In the genomic region with DNA sequence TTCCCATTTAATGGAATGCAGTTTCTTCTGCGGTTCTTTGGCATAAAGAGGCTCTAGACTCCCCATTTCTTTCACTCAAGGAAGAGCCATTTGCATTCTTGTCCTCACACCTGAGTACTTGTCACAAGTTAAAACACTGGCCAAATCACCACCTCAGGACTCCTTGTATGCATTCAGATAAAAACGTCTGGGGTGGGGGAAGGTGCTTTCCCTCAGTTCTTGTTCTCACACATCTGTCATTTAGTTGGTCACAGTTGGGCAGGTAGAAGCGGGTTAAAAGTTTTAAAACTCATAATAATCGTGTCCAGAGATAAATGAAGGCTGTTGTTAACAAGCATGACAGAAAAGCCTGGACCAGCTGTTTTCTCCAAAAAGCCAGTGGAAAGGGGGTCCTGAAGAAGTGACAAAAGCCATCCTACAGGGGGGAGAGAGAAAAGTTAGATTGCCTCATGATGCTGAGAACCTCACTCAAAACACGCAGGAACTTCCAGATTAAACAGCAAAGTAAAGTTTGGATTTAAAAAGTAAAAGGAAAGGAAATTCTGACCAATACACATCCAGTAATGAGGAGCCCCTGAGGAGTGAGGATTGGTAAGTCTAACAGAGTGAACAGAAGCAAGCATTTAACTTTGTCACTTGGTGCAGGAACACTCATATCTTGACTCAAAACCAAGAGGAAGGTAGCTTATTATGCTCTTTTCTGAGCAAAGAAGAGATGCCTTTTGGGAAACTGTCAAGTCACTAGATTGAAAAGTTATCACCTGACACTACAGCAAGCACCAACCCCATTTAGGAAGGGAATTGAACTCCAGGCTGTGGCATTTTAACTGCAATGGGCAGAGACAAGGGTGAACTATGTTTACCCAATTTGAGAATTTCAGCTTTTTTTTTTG, we compare ENCODE assay signal across 1 cellular context.
TF ChIP-seq lines count a peak whose summit lies in the region.

No MANE protein-coding gene starts in this region.

TF ChIP-seq in GM12878, 131 proteins besides CTCF, POLR2A, EP300 and RAD21 (continued from another document and continues in another):
- TF ChIP-seq, protein P1, sequence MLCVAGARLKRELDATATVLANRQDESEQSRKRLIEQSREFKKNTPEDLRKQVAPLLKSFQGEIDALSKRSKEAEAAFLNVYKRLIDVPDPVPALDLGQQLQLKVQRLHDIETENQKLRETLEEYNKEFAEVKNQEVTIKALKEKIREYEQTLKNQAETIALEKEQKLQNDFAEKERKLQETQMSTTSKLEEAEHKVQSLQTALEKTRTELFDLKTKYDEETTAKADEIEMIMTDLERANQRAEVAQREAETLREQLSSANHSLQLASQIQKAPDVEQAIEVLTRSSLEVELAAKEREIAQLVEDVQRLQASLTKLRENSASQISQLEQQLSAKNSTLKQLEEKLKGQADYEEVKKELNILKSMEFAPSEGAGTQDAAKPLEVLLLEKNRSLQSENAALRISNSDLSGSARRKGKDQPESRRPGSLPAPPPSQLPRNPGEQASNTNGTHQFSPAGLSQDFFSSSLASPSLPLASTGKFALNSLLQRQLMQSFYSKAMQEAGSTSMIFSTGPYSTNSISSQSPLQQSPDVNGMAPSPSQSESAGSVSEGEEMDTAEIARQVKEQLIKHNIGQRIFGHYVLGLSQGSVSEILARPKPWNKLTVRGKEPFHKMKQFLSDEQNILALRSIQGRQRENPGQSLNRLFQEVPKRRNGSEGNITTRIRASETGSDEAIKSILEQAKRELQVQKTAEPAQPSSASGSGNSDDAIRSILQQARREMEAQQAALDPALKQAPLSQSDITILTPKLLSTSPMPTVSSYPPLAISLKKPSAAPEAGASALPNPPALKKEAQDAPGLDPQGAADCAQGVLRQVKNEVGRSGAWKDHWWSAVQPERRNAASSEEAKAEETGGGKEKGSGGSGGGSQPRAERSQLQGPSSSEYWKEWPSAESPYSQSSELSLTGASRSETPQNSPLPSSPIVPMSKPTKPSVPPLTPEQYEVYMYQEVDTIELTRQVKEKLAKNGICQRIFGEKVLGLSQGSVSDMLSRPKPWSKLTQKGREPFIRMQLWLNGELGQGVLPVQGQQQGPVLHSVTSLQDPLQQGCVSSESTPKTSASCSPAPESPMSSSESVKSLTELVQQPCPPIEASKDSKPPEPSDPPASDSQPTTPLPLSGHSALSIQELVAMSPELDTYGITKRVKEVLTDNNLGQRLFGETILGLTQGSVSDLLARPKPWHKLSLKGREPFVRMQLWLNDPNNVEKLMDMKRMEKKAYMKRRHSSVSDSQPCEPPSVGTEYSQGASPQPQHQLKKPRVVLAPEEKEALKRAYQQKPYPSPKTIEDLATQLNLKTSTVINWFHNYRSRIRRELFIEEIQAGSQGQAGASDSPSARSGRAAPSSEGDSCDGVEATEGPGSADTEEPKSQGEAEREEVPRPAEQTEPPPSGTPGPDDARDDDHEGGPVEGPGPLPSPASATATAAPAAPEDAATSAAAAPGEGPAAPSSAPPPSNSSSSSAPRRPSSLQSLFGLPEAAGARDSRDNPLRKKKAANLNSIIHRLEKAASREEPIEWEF (IDR thresholded peaks at IDR 0.05; ENCODE audit: insufficient replicate concordance, low read depth, low read length): peak; percentile 87
- 0 out of 2 replicates have a peak, but pooled peaks have one; percentile 24 for TF ChIP-seq ZBED1 (IDR thresholded peaks at IDR 0.05; ENCODE audit: borderline replicate concordance)
- TF ChIP-seq PML (IDR thresholded peaks at IDR 0.05; ENCODE audit: low read length): peak; percentile 59; the same call in 1 of the 2 replicates
- TF ChIP-seq, protein P2, sequence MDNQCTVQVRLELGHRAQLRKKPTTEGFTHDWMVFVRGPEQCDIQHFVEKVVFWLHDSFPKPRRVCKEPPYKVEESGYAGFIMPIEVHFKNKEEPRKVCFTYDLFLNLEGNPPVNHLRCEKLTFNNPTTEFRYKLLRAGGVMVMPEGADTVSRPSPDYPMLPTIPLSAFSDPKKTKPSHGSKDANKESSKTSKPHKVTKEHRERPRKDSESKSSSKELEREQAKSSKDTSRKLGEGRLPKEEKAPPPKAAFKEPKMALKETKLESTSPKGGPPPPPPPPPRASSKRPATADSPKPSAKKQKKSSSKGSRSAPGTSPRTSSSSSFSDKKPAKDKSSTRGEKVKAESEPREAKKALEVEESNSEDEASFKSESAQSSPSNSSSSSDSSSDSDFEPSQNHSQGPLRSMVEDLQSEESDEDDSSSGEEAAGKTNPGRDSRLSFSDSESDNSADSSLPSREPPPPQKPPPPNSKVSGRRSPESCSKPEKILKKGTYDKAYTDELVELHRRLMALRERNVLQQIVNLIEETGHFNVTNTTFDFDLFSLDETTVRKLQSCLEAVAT (IDR thresholded peaks at IDR 0.05): 0 out of 2 replicates have a peak, but pooled peaks have one; percentile 75
- TF ChIP-seq CHD1 (IDR thresholded peaks at IDR 0.05; ENCODE audit: low read depth, low read length): 0 out of 2 replicates have a peak, but pooled peaks have one; percentile 82
- TF ChIP-seq CBX5 (IDR thresholded peaks at IDR 0.05; ENCODE audit: low read depth): 0 out of 2 replicates have a peak, but pooled peaks have one; percentile 63
- TF ChIP-seq, protein P3, sequence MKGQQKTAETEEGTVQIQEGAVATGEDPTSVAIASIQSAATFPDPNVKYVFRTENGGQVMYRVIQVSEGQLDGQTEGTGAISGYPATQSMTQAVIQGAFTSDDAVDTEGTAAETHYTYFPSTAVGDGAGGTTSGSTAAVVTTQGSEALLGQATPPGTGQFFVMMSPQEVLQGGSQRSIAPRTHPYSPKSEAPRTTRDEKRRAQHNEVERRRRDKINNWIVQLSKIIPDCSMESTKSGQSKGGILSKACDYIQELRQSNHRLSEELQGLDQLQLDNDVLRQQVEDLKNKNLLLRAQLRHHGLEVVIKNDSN (IDR thresholded peaks at IDR 0.05; ENCODE audit: borderline replicate concordance, extremely low read length, insufficient read depth, low read depth, low read length): no peak
- TF ChIP-seq SMC3 (IDR thresholded peaks at IDR 0.05; ENCODE audit: borderline replicate concordance, low read length): peak; percentile 23; the same call in 1 of the 2 replicates
- TF ChIP-seq SIN3A (IDR thresholded peaks at IDR 0.05; ENCODE audit: low read depth, low read length): no peak
- peak; percentile 71 for TF ChIP-seq NBN (IDR thresholded peaks at IDR 0.05)
- TF ChIP-seq ZNF384 (IDR thresholded peaks at IDR 0.05; ENCODE audit: borderline replicate concordance, low read depth, low read length): no peak; the same call in 1 of the 2 replicates
- peak; percentile 64 to 74; a peak in 3 of 4 replicates for TF ChIP-seq BHLHE40 (IDR thresholded peaks at IDR 0.05; ENCODE audit: borderline replicate concordance in 1 of 2, low read depth in 2 of 2, low read length in 1 of 2)
- TF ChIP-seq JUNB (IDR thresholded peaks at IDR 0.05): peak; percentile 65; the same call in 1 of the 2 replicates
- TF ChIP-seq MYB (IDR thresholded peaks at IDR 0.05; ENCODE audit: borderline replicate concordance, low read depth, low read length): no peak
- peak; percentile 44; the same call in 1 of the 2 replicates for TF ChIP-seq MXI1 (IDR thresholded peaks at IDR 0.05; ENCODE audit: low read depth, low read length)
- TF ChIP-seq ZSCAN29 (IDR thresholded peaks at IDR 0.05): peak; percentile 15; the same call in 1 of the 2 replicates
- 0 out of 2 replicates have a peak, but pooled peaks have one; percentile 47 for TF ChIP-seq TCF7 (IDR thresholded peaks at IDR 0.05; ENCODE audit: borderline replicate concordance)
- peak; percentile 63; the same call in 1 of the 2 replicates for TF ChIP-seq CREM (IDR thresholded peaks at IDR 0.05; ENCODE audit: low read depth)
- 0 out of 2 replicates have a peak, but pooled peaks have one; percentile 76 for TF ChIP-seq ASH2L (IDR thresholded peaks at IDR 0.05; ENCODE audit: borderline replicate concordance, low read depth)
- TF ChIP-seq, protein P4, sequence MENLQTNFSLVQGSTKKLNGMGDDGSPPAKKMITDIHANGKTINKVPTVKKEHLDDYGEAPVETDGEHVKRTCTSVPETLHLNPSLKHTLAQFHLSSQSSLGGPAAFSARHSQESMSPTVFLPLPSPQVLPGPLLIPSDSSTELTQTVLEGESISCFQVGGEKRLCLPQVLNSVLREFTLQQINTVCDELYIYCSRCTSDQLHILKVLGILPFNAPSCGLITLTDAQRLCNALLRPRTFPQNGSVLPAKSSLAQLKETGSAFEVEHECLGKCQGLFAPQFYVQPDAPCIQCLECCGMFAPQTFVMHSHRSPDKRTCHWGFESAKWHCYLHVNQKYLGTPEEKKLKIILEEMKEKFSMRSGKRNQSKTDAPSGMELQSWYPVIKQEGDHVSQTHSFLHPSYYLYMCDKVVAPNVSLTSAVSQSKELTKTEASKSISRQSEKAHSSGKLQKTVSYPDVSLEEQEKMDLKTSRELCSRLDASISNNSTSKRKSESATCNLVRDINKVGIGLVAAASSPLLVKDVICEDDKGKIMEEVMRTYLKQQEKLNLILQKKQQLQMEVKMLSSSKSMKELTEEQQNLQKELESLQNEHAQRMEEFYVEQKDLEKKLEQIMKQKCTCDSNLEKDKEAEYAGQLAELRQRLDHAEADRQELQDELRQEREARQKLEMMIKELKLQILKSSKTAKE (IDR thresholded peaks at IDR 0.05; ENCODE audit: low read depth, poor library complexity, severe bottlenecking): peak; percentile 83
- no peak for TF ChIP-seq ZZZ3 (IDR thresholded peaks at IDR 0.05; ENCODE audit: control insufficient read depth, insufficient read length, low read depth)
- peak; percentile 62; the same call in 1 of the 2 replicates for TF ChIP-seq BMI1 (IDR thresholded peaks at IDR 0.05; ENCODE audit: borderline replicate concordance)
- TF ChIP-seq POLR2AphosphoS5 (IDR thresholded peaks at IDR 0.05; ENCODE audit: low read length): peak; percentile 67
- TF ChIP-seq, protein P5, sequence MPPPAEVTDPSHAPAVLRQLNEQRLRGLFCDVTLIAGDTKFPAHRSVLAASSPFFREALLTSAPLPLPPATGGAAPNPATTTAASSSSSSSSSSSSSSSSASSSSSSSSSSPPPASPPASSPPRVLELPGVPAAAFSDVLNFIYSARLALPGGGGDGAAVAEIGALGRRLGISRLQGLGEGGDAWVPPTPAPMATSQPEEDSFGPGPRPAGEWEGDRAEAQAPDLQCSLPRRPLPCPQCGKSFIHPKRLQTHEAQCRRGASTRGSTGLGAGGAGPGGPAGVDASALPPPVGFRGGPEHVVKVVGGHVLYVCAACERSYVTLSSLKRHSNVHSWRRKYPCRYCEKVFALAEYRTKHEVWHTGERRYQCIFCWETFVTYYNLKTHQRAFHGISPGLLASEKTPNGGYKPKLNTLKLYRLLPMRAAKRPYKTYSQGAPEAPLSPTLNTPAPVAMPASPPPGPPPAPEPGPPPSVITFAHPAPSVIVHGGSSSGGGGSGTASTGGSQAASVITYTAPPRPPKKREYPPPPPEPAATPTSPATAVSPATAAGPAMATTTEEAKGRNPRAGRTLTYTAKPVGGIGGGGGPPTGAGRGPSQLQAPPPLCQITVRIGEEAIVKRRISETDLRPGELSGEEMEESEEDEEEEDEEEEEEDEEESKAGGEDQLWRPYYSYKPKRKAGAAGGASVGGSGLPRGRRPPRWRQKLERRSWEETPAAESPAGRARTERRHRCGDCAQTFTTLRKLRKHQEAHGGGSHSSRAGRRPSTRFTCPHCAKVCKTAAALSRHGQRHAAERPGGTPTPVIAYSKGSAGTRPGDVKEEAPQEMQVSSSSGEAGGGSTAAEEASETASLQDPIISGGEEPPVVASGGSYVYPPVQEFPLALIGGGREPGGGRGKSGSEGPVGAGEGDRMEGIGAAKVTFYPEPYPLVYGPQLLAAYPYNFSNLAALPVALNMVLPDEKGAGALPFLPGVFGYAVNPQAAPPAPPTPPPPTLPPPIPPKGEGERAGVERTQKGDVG (CRISPR knock-in tag; IDR thresholded peaks at IDR 0.05): 0 out of 2 replicates have a peak, but pooled peaks have one; percentile 21
- TF ChIP-seq, protein P6, sequence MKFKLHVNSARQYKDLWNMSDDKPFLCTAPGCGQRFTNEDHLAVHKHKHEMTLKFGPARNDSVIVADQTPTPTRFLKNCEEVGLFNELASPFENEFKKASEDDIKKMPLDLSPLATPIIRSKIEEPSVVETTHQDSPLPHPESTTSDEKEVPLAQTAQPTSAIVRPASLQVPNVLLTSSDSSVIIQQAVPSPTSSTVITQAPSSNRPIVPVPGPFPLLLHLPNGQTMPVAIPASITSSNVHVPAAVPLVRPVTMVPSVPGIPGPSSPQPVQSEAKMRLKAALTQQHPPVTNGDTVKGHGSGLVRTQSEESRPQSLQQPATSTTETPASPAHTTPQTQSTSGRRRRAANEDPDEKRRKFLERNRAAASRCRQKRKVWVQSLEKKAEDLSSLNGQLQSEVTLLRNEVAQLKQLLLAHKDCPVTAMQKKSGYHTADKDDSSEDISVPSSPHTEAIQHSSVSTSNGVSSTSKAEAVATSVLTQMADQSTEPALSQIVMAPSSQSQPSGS (IDR thresholded peaks at IDR 0.05; ENCODE audit: low read length): peak; percentile 56
- no peak for TF ChIP-seq CBX3 (IDR thresholded peaks at IDR 0.05; ENCODE audit: borderline replicate concordance, low read depth)
- TF ChIP-seq SUPT20H (IDR thresholded peaks at IDR 0.05; ENCODE audit: borderline replicate concordance, control insufficient read depth, low read depth, low read length): no peak
- TF ChIP-seq, protein P7, sequence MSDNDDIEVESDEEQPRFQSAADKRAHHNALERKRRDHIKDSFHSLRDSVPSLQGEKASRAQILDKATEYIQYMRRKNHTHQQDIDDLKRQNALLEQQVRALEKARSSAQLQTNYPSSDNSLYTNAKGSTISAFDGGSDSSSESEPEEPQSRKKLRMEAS (IDR thresholded peaks at IDR 0.05; ENCODE audit: low read depth, low read length): peak; percentile 54; the same call in 1 of the 2 replicates
- no peak for TF ChIP-seq RELA (IDR thresholded peaks at IDR 0.05; ENCODE audit: borderline replicate concordance, partially characterized antibody)
- peak; percentile 79; the same call in 1 of the 3 replicates for TF ChIP-seq POU2F2 (IDR thresholded peaks at IDR 0.05; ENCODE audit: borderline replicate concordance, low read depth, low read length)
- no peak for TF ChIP-seq YBX1 (IDR thresholded peaks at IDR 0.05)
- TF ChIP-seq MEF2B (IDR thresholded peaks at IDR 0.05; ENCODE audit: partially characterized antibody, poor library complexity, severe bottlenecking): peak; percentile 71
- no peak for TF ChIP-seq RCOR1 (conservative IDR thresholded peaks at IDR 0.05; ENCODE audit: low read depth, low read length)
- TF ChIP-seq ZNF217 (IDR thresholded peaks at IDR 0.05): no peak
- TF ChIP-seq ATF7 (IDR thresholded peaks at IDR 0.05; ENCODE audit: low read depth): peak; percentile 82
- peak; percentile 43; the same call in 1 of the 2 replicates for TF ChIP-seq EED (IDR thresholded peaks at IDR 0.05; ENCODE audit: low read depth)
- peak; percentile 43; the same call in 1 of the 2 replicates for TF ChIP-seq TAF1 (IDR thresholded peaks at IDR 0.05; ENCODE audit: borderline replicate concordance, low read depth, low read length)
- TF ChIP-seq, protein P8, sequence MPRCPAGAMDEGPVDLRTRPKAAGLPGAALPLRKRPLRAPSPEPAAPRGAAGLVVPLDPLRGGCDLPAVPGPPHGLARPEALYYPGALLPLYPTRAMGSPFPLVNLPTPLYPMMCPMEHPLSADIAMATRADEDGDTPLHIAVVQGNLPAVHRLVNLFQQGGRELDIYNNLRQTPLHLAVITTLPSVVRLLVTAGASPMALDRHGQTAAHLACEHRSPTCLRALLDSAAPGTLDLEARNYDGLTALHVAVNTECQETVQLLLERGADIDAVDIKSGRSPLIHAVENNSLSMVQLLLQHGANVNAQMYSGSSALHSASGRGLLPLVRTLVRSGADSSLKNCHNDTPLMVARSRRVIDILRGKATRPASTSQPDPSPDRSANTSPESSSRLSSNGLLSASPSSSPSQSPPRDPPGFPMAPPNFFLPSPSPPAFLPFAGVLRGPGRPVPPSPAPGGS (IDR thresholded peaks at IDR 0.05; ENCODE audit: borderline replicate concordance, insufficient read depth, low read depth, low read length, poor library complexity, severe bottlenecking): peak; percentile 93
- TF ChIP-seq CHD2 (IDR thresholded peaks at IDR 0.05; ENCODE audit: borderline replicate concordance, low read depth, low read length): 0 out of 2 replicates have a peak, but pooled peaks have one; percentile 51
- TF ChIP-seq MEF2A (IDR thresholded peaks at IDR 0.05; ENCODE audit: insufficient read depth, low read depth, low read length): 0 out of 2 replicates have a peak, but pooled peaks have one; percentile 37
- 0 out of 2 replicates have a peak, but pooled peaks have one; percentile 69 for TF ChIP-seq PAX8 (IDR thresholded peaks at IDR 0.05)
